ENCODE assay signal across 8 cellular contexts in genomic region chr16:14249291-14250032, GRCh38.
DNase-seq lines count a peak whose midpoint lies in the region; ATAC-seq lines count a peak whose summit lies in the region.

No MANE protein-coding gene starts in this region.

- H3K4me1 ChIP-seq in right cardiac atrium (ENCODE audit: control insufficient read depth, insufficient read depth, low read length) = no peaks in the 10 kb centered on the region

- peak; percentile 45 for ATAC-seq in Right ventricle myocardium superior (ENCODE audit: poor library complexity)
- ATAC-seq in right cardiac atrium = no peak
- no peak for ATAC-seq in GM19397 (IDR thresholded peaks at IDR 0.05; ENCODE audit: unreplicated experiment)

- H3K27me3 ChIP-seq in right cardiac atrium (ENCODE audit: control insufficient read depth, insufficient read depth) = no peaks in the 10 kb centered on the region

- H3K4me3 ChIP-seq in right cardiac atrium (ENCODE audit: low read length) = no peak overlapping the region

- no peaks in the 10 kb centered on the region for H3K9me3 ChIP-seq in right cardiac atrium (ENCODE audit: control insufficient read depth, low read length)

- DNase-seq in Right ventricle myocardium superior (no peak), right cardiac atrium (no peak), NCI-H146 (lab: John Stamatoyannopoulos, UW) (peak; percentile 42), middle frontal gyrus (ENCODE audit: extremely low spot score, low spot score) (peak; percentile 16), stromal cell of bone marrow (ENCODE audit: low read depth) (peak; percentile 25)
- DNase-seq in activated CD4-positive, alpha-beta T cell treated with anti-CD3 and anti-CD28 coated beads for 48 hours = peak; percentile 57
- peak; percentile 10 for DNase-seq in effector CD4-positive, alpha-beta T cell

- intact Hi-C loops in Right ventricle myocardium superior (cut with DNase I) (loop anchor here (10.0 kb wide), 1 partner anchor 325 kb away; the partner anchor contains the start of gene ERCC4), right cardiac atrium (cut with DNase I) (loop anchor here in 2 of 4 donors (10.0 kb wide), 2 partner anchors 285 to 325 kb away; partner anchors contain the start of gene ERCC4 (in 2 of the 2))

- WGBS in right cardiac atrium = 65% methylated on average over 7 of the region's 7 CpGs

- H3K27ac ChIP-seq in right cardiac atrium (ENCODE audit: low read length) = no peak overlapping the region

Comparison
In these comparisons a context has a peak if more than half of its experiments do, and no peak if none do; other contexts are left out.
1. DNase-seq: peak in NCI-H146 (single experiment), activated CD4-positive, alpha-beta T cell treated with anti-CD3 and anti-CD28 coated beads for 48 hours (single experiment), effector CD4-positive, alpha-beta T cell (single experiment), middle frontal gyrus (single experiment) and stromal cell of bone marrow (single experiment); none in Right ventricle myocardium superior (single experiment) and right cardiac atrium (0 of 3).